In genomic region chr22:29231971-29232959, GRCh38 we compare ENCODE assay signal across 1 cellular context.
TF ChIP-seq lines count a peak whose summit lies in the region.

No MANE protein-coding gene starts in this region.

TF ChIP-seq in HepG2, 621 proteins besides CTCF, POLR2A, EP300 and RAD21 (continued from another document and continues in another):
- TF ChIP-seq ZHX2 (IDR thresholded peaks at IDR 0.05; ENCODE audit: low read depth) (no peak), ZHX2 (CRISPR knock-in tag; IDR thresholded peaks at IDR 0.05; ENCODE audit: borderline replicate concordance) (no peak), ZNF33B (CRISPR knock-in tag; IDR thresholded peaks at IDR 0.05) (no peak), ZNF614 (CRISPR knock-in tag; IDR thresholded peaks at IDR 0.05; ENCODE audit: borderline replicate concordance) (0 out of 2 replicates have a peak, but pooled peaks have one; percentile 57), ERF (CRISPR knock-in tag; IDR thresholded peaks at IDR 0.05) (peak; percentile 59), PAX8 (CRISPR knock-in tag; IDR thresholded peaks at IDR 0.05; ENCODE audit: borderline replicate concordance) (no peak), NR2C2 (CRISPR knock-in tag; IDR thresholded peaks at IDR 0.05; ENCODE audit: borderline replicate concordance) (peak; percentile 22; the same call in 1 of the 2 replicates), DMTF1 (CRISPR knock-in tag; IDR thresholded peaks at IDR 0.05) (no peak), HMG20B (CRISPR knock-in tag; conservative IDR thresholded peaks at IDR 0.05) (no peak), ELF1 (CRISPR knock-in tag; IDR thresholded peaks at IDR 0.05) (peak; percentile 68), SRSF9 (IDR thresholded peaks at IDR 0.05; ENCODE audit: borderline replicate concordance, insufficient read depth, low read depth, low read length, poor library complexity, severe bottlenecking) (no peak), ZNF569 (CRISPR knock-in tag; IDR thresholded peaks at IDR 0.05; ENCODE audit: borderline replicate concordance) (no peak), TEF (CRISPR knock-in tag; IDR thresholded peaks at IDR 0.05) (no peak), ZNF556 (CRISPR knock-in tag; IDR thresholded peaks at IDR 0.05; ENCODE audit: borderline replicate concordance) (no peak), PCBP1 (IDR thresholded peaks at IDR 0.05; ENCODE audit: borderline replicate concordance, low read depth, low read length) (no peak), AKAP8 (CRISPR knock-in tag; IDR thresholded peaks at IDR 0.05) (no peak), SALL1 (CRISPR knock-in tag; IDR thresholded peaks at IDR 0.05) (peak; percentile 81), ZNF746 (CRISPR knock-in tag; IDR thresholded peaks at IDR 0.05) (no peak), GMEB1 (CRISPR knock-in tag; IDR thresholded peaks at IDR 0.05; ENCODE audit: borderline replicate concordance) (no peak), ZNF460 (CRISPR knock-in tag; IDR thresholded peaks at IDR 0.05; ENCODE audit: borderline replicate concordance) (no peak), NR1H2 (CRISPR knock-in tag; IDR thresholded peaks at IDR 0.05; ENCODE audit: borderline replicate concordance, low read depth) (no peak), SP1 (IDR thresholded peaks at IDR 0.05) (no peak), SP1 (CRISPR knock-in tag; IDR thresholded peaks at IDR 0.05) (no peak), UBTF (CRISPR knock-in tag; IDR thresholded peaks at IDR 0.05) (peak; percentile 30; the same call in 1 of the 2 replicates), NFE2L1 (CRISPR knock-in tag; IDR thresholded peaks at IDR 0.05; ENCODE audit: borderline replicate concordance) (no peak), ZFP41 (CRISPR knock-in tag; IDR thresholded peaks at IDR 0.05; ENCODE audit: borderline replicate concordance) (0 out of 2 replicates have a peak, but pooled peaks have one; percentile 6), HMG20A (CRISPR knock-in tag; IDR thresholded peaks at IDR 0.05; ENCODE audit: borderline replicate concordance) (no peak; the same call in 1 of the 2 replicates), CERS6 (CRISPR knock-in tag; IDR thresholded peaks at IDR 0.05) (no peak), ETV5 (CRISPR knock-in tag; IDR thresholded peaks at IDR 0.05; ENCODE audit: borderline replicate concordance) (peak; percentile 89), MEF2D (CRISPR knock-in tag; IDR thresholded peaks at IDR 0.05) (0 out of 2 replicates have a peak, but pooled peaks have one; percentile 61), ZBTB8A (CRISPR knock-in tag; IDR thresholded peaks at IDR 0.05; ENCODE audit: borderline replicate concordance, low read depth) (no peak), ZNF687 (CRISPR knock-in tag; IDR thresholded peaks at IDR 0.05) (peak; percentile 95), ZNF121 (CRISPR knock-in tag; IDR thresholded peaks at IDR 0.05) (peak; percentile 48), HNF4G (IDR thresholded peaks at IDR 0.05; ENCODE audit: borderline replicate concordance, low read depth, low read length) (no peak), HNF4G (CRISPR knock-in tag; IDR thresholded peaks at IDR 0.05; ENCODE audit: borderline replicate concordance, low read depth) (no peak), FOXP4 (CRISPR knock-in tag; IDR thresholded peaks at IDR 0.05) (0 out of 2 replicates have a peak, but pooled peaks have one; percentile 40), HOXA3 (CRISPR knock-in tag; IDR thresholded peaks at IDR 0.05) (peak; percentile 67), TCF12 (IDR thresholded peaks at IDR 0.05) (no peak), TCF12 (CRISPR knock-in tag; IDR thresholded peaks at IDR 0.05) (no peak), CBX2 (IDR thresholded peaks at IDR 0.05; ENCODE audit: low read depth, low read length) (no peak), CBX2 (CRISPR knock-in tag; IDR thresholded peaks at IDR 0.05; ENCODE audit: low read depth) (no peak)
